In genomic region chr20:32509639-32510066, GRCh38 we compare ENCODE assay signal across 8 cellular contexts.
DNase-seq lines count a peak whose midpoint lies in the region; ATAC-seq and TF ChIP-seq lines count a peak whose summit lies in the region.

No MANE protein-coding gene starts in this region.

- H3K4me3 ChIP-seq in mucosa of descending colon (no peak overlapping the region), GM23248 (no peak overlapping the region), testis (no peak overlapping the region)

- no peaks in the 10 kb centered on the region for H3F3A ChIP-seq in GM23248 (ENCODE audit: insufficient read depth)

- no peak for TF ChIP-seq CTCF in mucosa of descending colon (IDR thresholded peaks at IDR 0.05)
- no peak for TF ChIP-seq CTCF in foreskin keratinocyte (conservative IDR thresholded peaks at IDR 0.05)
- no peak for TF ChIP-seq CTCF in testis (IDR thresholded peaks at IDR 0.05)

- H3K9me3 ChIP-seq in mucosa of descending colon = no peaks in the 10 kb centered on the region
- H3K9me3 ChIP-seq in GM23248 (ENCODE audit: low read depth) = no peaks in the 10 kb centered on the region
- no peaks in the 10 kb centered on the region for H3K9me3 ChIP-seq in testis

- H3K27ac ChIP-seq in foreskin keratinocyte (no peak overlapping the region), GM23248 (no peak overlapping the region), testis (no peak overlapping the region)

- no peak overlapping the region for H2AFZ ChIP-seq in GM23248

- ATAC-seq in mucosa of descending colon (peak; percentile 61), HG03280 (IDR thresholded peaks at IDR 0.05; ENCODE audit: unreplicated experiment) (no peak), foreskin keratinocyte (no peak)

- no peaks in the 10 kb centered on the region for H3K9me2 ChIP-seq in GM23248 (ENCODE audit: insufficient read depth)

- H3K27me3 ChIP-seq in foreskin keratinocyte = peaks cover 7% of the 10 kb centered on the region
- no peaks in the 10 kb centered on the region for H3K27me3 ChIP-seq in GM23248 (replicated peaks; ENCODE audit: insufficient read depth)
- no peaks in the 10 kb centered on the region for H3K27me3 ChIP-seq in testis

- H3K36me3 ChIP-seq in mucosa of descending colon (ENCODE audit: low read depth) (no peaks in the 10 kb centered on the region), GM23248 (ENCODE audit: low read depth) (no peaks in the 10 kb centered on the region), testis (ENCODE audit: low read depth, missing control alignments) (no peaks in the 10 kb centered on the region)

- WGBS in GM23248 (ENCODE audit: low coverage in 1 of 2, low lambda C conversion rate in 2 of 2, missing lambda C conversion rate in 2 of 2), 2 experiments = 73 to 74% methylated on average over 10 of the region's 10 CpGs
- 79 to 85% methylated on average over 10 of the region's 10 CpGs for WGBS in testis, 2 donors

- H3K4me1 ChIP-seq in mucosa of descending colon (ENCODE audit: low read depth) (no peaks in the 10 kb centered on the region), foreskin keratinocyte (no peaks in the 10 kb centered on the region), GM23248 (ENCODE audit: insufficient read depth) (no peaks in the 10 kb centered on the region), testis (peaks cover 12% of the 10 kb centered on the region)

- in situ Hi-C loops in GM23248 (cut with MboI) = loop anchor here (10.0 kb wide), 1 partner anchor 145 kb away; no protein-coding TSS in a partner anchor

- no peaks in the 10 kb centered on the region for H4K20me1 ChIP-seq in GM23248 (ENCODE audit: insufficient read depth)

- no peak for TF ChIP-seq POLR2A in testis (IDR thresholded peaks at IDR 0.05)

- H3K79me2 ChIP-seq in GM23248 (ENCODE audit: insufficient read depth) = no peaks in the 10 kb centered on the region

- intact Hi-C loops in mucosa of descending colon (cut with DNase I, micrococcal nuclease) (no loop called here), testis (cut with DNase I; ENCODE audit: low total_unique reads) (no loop called here)

- DNase-seq in Daoy (ENCODE audit: low read depth) (peak; percentile 16), NCI-H146 (lab: John Stamatoyannopoulos, UW) (peak; percentile 94), mucosa of descending colon (peak in 2 of 3 donors; percentile 27 to 30), foreskin keratinocyte (no peak), GM23248 (no peak), testis (no peak)
- DNase-seq in activated T-cell treated with anti-CD3 and anti-CD28 coated beads, Interleukin-2, amount 50 U/mL, for 48 hours = peak; percentile 68 to 71

- H3K9ac ChIP-seq in GM23248 = no peak overlapping the region

- no peak overlapping the region for H3K4me2 ChIP-seq in GM23248 (ENCODE audit: unreplicated experiment)

Comparison
In these comparisons a context has a peak if more than half of its experiments do, and no peak if none do; other contexts are left out.
1. DNase-seq: peak in Daoy (single experiment), NCI-H146 (single experiment), activated T-cell treated with anti-CD3 and anti-CD28 coated beads, Interleukin-2, amount 50 U/mL, for 48 hours (2 of 2) and mucosa of descending colon (2 of 3); none in foreskin keratinocyte (0 of 2), GM23248 (single experiment) and testis (single experiment).